12 cellular contexts compared by ENCODE assay signal in genomic region chr1:185244015-185244747, GRCh38.
DNase-seq lines count a peak whose midpoint lies in the region; ATAC-seq and TF ChIP-seq lines count a peak whose summit lies in the region.
"Had no signal": no experiment of that assay in that cellular context is flagged by ENCODE, and none has a peak within 500 bp of the region (broad histone marks: within the 10 kb centered on the region; RNA-seq: fewer than 3 reads in every experiment).

No MANE protein-coding gene starts in this region.

- CTCF ChIA-PET in RWPE1 (lab: Yijun Ruan, JAX): interaction anchor here (0.6 to 1.0 kb wide), 3 partner anchors 41 to 437 kb away, joined by 3 read pairs; no protein-coding TSS in a partner anchor

- TF ChIP-seq CTCF in CD14-positive monocyte (IDR thresholded peaks at IDR 0.05): no peak
- TF ChIP-seq CTCF in RWPE1 (conservative IDR thresholded peaks at IDR 0.05; ENCODE audit: low read depth): no peak
- TF ChIP-seq CTCF in smooth muscle cell (IDR thresholded peaks at IDR 0.05; ENCODE audit: borderline replicate concordance, insufficient read depth, poor library complexity, severe bottlenecking): no peak
- no peak for TF ChIP-seq CTCF in mesothelial cell of epicardium (IDR thresholded peaks at IDR 0.05; ENCODE audit: unreplicated experiment)

- no peaks in the 10 kb centered on the region for H3K36me3 Mint-ChIP-seq in CD14-positive monocyte
- no peaks in the 10 kb centered on the region for H3K36me3 Mint-ChIP-seq in mesothelial cell of epicardium

- H3K4me3 ChIP-seq in smooth muscle cell: no peak overlapping the region
- H3K4me3 ChIP-seq: heart left ventricle, sigmoid colon had no signal

- WGBS in smooth muscle cell (ENCODE audit: low lambda C conversion rate): 68% methylated on average over 3 of the region's 3 CpGs

- DNase-seq in CD14-positive monocyte (ENCODE audit: low spot score): peak; percentile 52
- DNase-seq in RWPE1 (ENCODE audit: low spot score): peak; percentile 20
- DNase-seq in amniotic epithelial cell (ENCODE audit: low read depth): peak; percentile 84
- DNase-seq in smooth muscle cell (lab: John Stamatoyannopoulos, UW; ENCODE audit: unreplicated experiment): no peak
- DNase-seq in mesothelial cell of epicardium (ENCODE audit: low spot score in 2 of 2, unreplicated experiment in 2 of 2): no peak
- DNase-seq in DMS114 treated with DMSO at 0.1 percent for 48 hours (lab: John Stamatoyannopoulos, UW; ENCODE audit: unreplicated experiment): no peak
- DNase-seq: DMS79, heart left ventricle, NCI-H1417 treated with DMSO at 0.1 percent for 48 hours, sigmoid colon had no signal

- H3K27ac Mint-ChIP-seq in CD14-positive monocyte: no peak overlapping the region
- no peak overlapping the region for H3K27ac Mint-ChIP-seq in mesothelial cell of epicardium

- no peak overlapping the region for H3K4me3 Mint-ChIP-seq in CD14-positive monocyte
- H3K4me3 Mint-ChIP-seq in mesothelial cell of epicardium: no peak overlapping the region

- no peak overlapping the region for H3K4me2 ChIP-seq in smooth muscle cell

- H3K9me3 ChIP-seq in smooth muscle cell (replicated peaks; ENCODE audit: low read depth): no peaks in the 10 kb centered on the region
- H3K9me3 ChIP-seq: heart left ventricle, sigmoid colon had no signal

- POLR2A ChIA-PET in RWPE1 (lab: Yijun Ruan, JAX; ENCODE audit: low non-redundant PET): no interaction called here

- no peaks in the 10 kb centered on the region for H3K27me3 ChIP-seq in smooth muscle cell (ENCODE audit: low read depth)
- H3K27me3 ChIP-seq: heart left ventricle, sigmoid colon had no signal

- ATAC-seq in GM19452 (IDR thresholded peaks at IDR 0.05; ENCODE audit: unreplicated experiment): no peak
- ATAC-seq in GM18867 (IDR thresholded peaks at IDR 0.05; ENCODE audit: unreplicated experiment): no peak
- ATAC-seq: heart left ventricle had no signal

- no peak overlapping the region for H3K9ac ChIP-seq in smooth muscle cell (ENCODE audit: low read depth)

- no peaks in the 10 kb centered on the region for H3K9me3 Mint-ChIP-seq in CD14-positive monocyte
- H3K9me3 Mint-ChIP-seq in mesothelial cell of epicardium: peaks cover under 1% of the 10 kb centered on the region

- H3K27ac ChIP-seq in RWPE1 (no peak overlapping the region), smooth muscle cell (ENCODE audit: low read depth) (peak overlapping the region; percentile 25)
- H3K27ac ChIP-seq: heart left ventricle, sigmoid colon had no signal

- no peaks in the 10 kb centered on the region for H3K36me3 ChIP-seq in smooth muscle cell (ENCODE audit: low read depth)
- H3K36me3 ChIP-seq: heart left ventricle, sigmoid colon had no signal

- no peaks in the 10 kb centered on the region for H4K20me1 ChIP-seq in smooth muscle cell (ENCODE audit: low read depth)

- H3F3A ChIP-seq in smooth muscle cell (ENCODE audit: low read depth): no peaks in the 10 kb centered on the region

- peaks cover 5% of the 10 kb centered on the region for H3K4me1 ChIP-seq in smooth muscle cell (ENCODE audit: low read depth)
- H3K4me1 ChIP-seq: sigmoid colon had no signal

- H3K4me1 Mint-ChIP-seq in CD14-positive monocyte (no peaks in the 10 kb centered on the region), mesothelial cell of epicardium (peaks cover 2% of the 10 kb centered on the region)

- no peaks in the 10 kb centered on the region for H3K79me2 ChIP-seq in smooth muscle cell (ENCODE audit: low read depth)

- no peak overlapping the region for H2AFZ ChIP-seq in smooth muscle cell (ENCODE audit: low read depth)

- intact Hi-C loops in CD14-positive monocyte (cut with micrococcal nuclease): no loop called here

- H3K27me3 Mint-ChIP-seq in CD14-positive monocyte (ENCODE audit: low read depth in 3 of 3) (no peaks in the 10 kb centered on the region), mesothelial cell of epicardium (ENCODE audit: low read depth) (no peaks in the 10 kb centered on the region)

Comparison
In these comparisons a context has a peak if more than half of its experiments do, and no peak if none do; other contexts are left out.
1. DNase-seq: peak in CD14-positive monocyte (single experiment), RWPE1 (single experiment) and amniotic epithelial cell (single experiment); none in smooth muscle cell (single experiment), mesothelial cell of epicardium (0 of 2) and DMS114 treated with DMSO at 0.1 percent for 48 hours (single experiment).